Comparison of ENCODE assay signal across 1 cellular context in the genomic region with DNA sequence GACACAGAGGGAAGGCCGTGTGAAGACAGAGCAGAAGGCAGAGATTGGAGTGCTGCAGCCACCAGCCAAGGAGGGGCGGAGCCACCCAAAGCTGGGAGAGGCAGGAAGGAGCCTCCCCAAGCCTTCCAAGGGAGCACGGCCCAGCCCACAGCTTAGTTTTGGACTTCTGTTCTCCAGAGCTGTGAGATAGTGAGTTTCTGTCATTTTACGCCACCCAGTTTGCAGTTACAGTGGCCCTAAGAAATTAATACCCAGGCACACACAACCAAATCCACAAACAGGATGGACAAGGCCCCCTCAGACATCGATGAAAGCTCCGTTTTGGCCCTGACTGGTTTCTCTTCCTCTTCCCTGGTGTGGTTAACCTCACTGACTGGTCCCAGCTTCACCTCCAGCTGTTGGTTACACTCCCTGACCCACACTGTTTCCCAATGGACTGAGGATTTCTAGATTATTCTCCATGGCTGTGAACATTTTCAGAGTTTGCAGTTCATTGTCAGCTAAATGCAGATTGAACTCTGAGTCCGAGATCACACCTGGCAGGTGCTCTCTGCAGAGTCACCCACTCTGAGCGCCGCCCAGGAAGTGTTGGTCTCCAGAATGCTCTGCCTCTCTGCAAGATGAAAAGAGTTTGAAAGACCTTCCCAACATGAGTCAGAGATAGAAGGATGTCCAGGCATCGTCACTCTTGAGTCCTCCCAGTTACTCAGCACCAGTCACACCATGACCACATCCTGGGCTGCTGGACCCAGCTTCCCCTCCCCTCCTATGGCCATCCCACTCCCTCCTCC.
A peak's percentile ranks its signal among the peaks of the same experiment; 100 is the strongest.
TF ChIP-seq lines count a peak whose summit lies in the region.

No MANE protein-coding gene starts in this region.

TF ChIP-seq in GM12878, 131 proteins besides CTCF, POLR2A, EP300 and RAD21 (continued from another document):
- TF ChIP-seq, protein P1, sequence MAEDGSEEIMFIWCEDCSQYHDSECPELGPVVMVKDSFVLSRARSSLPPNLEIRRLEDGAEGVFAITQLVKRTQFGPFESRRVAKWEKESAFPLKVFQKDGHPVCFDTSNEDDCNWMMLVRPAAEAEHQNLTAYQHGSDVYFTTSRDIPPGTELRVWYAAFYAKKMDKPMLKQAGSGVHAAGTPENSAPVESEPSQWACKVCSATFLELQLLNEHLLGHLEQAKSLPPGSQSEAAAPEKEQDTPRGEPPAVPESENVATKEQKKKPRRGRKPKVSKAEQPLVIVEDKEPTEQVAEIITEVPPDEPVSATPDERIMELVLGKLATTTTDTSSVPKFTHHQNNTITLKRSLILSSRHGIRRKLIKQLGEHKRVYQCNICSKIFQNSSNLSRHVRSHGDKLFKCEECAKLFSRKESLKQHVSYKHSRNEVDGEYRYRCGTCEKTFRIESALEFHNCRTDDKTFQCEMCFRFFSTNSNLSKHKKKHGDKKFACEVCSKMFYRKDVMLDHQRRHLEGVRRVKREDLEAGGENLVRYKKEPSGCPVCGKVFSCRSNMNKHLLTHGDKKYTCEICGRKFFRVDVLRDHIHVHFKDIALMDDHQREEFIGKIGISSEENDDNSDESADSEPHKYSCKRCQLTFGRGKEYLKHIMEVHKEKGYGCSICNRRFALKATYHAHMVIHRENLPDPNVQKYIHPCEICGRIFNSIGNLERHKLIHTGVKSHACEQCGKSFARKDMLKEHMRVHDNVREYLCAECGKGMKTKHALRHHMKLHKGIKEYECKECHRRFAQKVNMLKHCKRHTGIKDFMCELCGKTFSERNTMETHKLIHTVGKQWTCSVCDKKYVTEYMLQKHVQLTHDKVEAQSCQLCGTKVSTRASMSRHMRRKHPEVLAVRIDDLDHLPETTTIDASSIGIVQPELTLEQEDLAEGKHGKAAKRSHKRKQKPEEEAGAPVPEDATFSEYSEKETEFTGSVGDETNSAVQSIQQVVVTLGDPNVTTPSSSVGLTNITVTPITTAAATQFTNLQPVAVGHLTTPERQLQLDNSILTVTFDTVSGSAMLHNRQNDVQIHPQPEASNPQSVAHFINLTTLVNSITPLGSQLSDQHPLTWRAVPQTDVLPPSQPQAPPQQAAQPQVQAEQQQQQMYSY (CRISPR knock-in tag; IDR thresholded peaks at IDR 0.05): no peak
- TF ChIP-seq, protein P2, sequence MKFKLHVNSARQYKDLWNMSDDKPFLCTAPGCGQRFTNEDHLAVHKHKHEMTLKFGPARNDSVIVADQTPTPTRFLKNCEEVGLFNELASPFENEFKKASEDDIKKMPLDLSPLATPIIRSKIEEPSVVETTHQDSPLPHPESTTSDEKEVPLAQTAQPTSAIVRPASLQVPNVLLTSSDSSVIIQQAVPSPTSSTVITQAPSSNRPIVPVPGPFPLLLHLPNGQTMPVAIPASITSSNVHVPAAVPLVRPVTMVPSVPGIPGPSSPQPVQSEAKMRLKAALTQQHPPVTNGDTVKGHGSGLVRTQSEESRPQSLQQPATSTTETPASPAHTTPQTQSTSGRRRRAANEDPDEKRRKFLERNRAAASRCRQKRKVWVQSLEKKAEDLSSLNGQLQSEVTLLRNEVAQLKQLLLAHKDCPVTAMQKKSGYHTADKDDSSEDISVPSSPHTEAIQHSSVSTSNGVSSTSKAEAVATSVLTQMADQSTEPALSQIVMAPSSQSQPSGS (IDR thresholded peaks at IDR 0.05; ENCODE audit: low read length): no peak
- peak; percentile 66 for TF ChIP-seq RUNX3 (IDR thresholded peaks at IDR 0.05; ENCODE audit: low read length)
- no peak for TF ChIP-seq JUND (IDR thresholded peaks at IDR 0.05; ENCODE audit: low read depth, low read length)
